20 cellular contexts compared by ENCODE assay signal in the genomic region with DNA sequence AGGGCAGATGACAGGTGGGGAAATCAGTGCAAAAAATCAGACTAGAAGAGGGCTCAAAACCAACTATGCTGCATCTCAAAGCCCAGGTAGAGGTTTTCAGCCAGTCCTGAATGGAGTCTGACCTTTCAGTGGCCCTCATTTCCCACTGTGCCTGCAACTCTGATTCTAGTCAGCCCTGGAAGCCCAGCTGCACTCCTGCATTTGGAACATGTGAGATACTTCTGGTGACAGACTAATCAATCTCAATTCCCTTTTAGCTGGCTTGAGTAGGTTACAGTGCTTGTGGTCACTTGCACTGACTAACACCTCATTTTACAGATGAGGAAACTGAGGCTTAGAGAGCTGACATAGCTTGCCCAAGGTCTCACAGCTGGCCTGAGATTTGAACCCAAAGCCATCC. TPM values are rescaled to one million over a fixed set of nuclear protein-coding genes. Genes with fewer than 3 reads are reported as not detected.
DNase-seq lines count a peak whose midpoint lies in the region; ATAC-seq and TF ChIP-seq lines count a peak whose summit lies in the region.
"Had no signal": no experiment of that assay in that cellular context is flagged by ENCODE, and none has a peak within 500 bp of the region (broad histone marks: within the 10 kb centered on the region; RNA-seq: fewer than 3 reads in every experiment).

No MANE protein-coding gene starts in this region.

- in situ Hi-C loops in transverse colon (cut with MboI; ENCODE audit: low pct_ligation_motif_present in 1 of 4, low pct_unique_long_range_greater_than_20kb in 1 of 4, low sequenced_read_pairs in 3 of 4): loop anchor here in 1 of 4 donors (25.0 kb wide), 1 partner anchor 582 kb away; no protein-coding TSS in a partner anchor

- no peaks in the 10 kb centered on the region for H3K36me3 ChIP-seq in transverse colon
- H3K36me3 ChIP-seq: esophagus squamous epithelium had no signal

- no peaks in the 10 kb centered on the region for H3K4me1 ChIP-seq in transverse colon
- H3K4me1 ChIP-seq: esophagus squamous epithelium had no signal

- peak in 1 of 2 donors; percentile 56 for DNase-seq in activated naive CD4-positive, alpha-beta T cell treated with anti-CD3 and anti-CD28 coated beads, Interleukin-2, amount 50 U/mL, for 72 hours (ENCODE audit: low spot score in 2 of 2)
- no peak for DNase-seq in activated naive CD4-positive, alpha-beta T cell (lab: John Stamatoyannopoulos, UW)
- DNase-seq in activated T-cell treated with anti-CD3 and anti-CD28 coated beads, Interleukin-2, amount 50 U/mL, for 72 hours: no peak
- DNase-seq in transverse colon (peak; percentile 1), amniotic stem cell (lab: John Stamatoyannopoulos, UW) (no peak), NCI-H1417 treated with DMSO at 0.1 percent for 48 hours (lab: John Stamatoyannopoulos, UW) (no peak)
- DNase-seq: Calu3, esophagus squamous epithelium, GDM1, GM23248, islet precursor cell, mesenchymal stem cell, NCI-H187, NCI-H524 treated with DMSO at 0.1 percent for 48 hours, PC-9 had no signal

- peaks cover 50% of the 10 kb centered on the region for H3K4me1 Mint-ChIP-seq in activated T-cell treated with anti-CD3 and anti-CD28 coated beads, Interleukin-2, amount 50 U/mL, for 72 hours (ENCODE audit: low read depth)

- H3K27me3 Mint-ChIP-seq in activated T-cell treated with anti-CD3 and anti-CD28 coated beads, Interleukin-2, amount 50 U/mL, for 72 hours (ENCODE audit: low read depth): peaks cover 55% of the 10 kb centered on the region

- peak overlapping the region; percentile 9 to 31 for H3K4me3 Mint-ChIP-seq in activated T-cell treated with anti-CD3 and anti-CD28 coated beads, Interleukin-2, amount 50 U/mL, for 72 hours

- TF ChIP-seq POLR2A in transverse colon (IDR thresholded peaks at IDR 0.05): no peak

- peaks cover 32% of the 10 kb centered on the region for H3K27me3 ChIP-seq in transverse colon

- intact Hi-C loops in transverse colon (cut with DNase I; ENCODE audit: low total_unique reads): no loop called here

- peak in 1 of 2 donors; percentile 14 for ATAC-seq in activated naive CD4-positive, alpha-beta T cell treated with anti-CD3 and anti-CD28 coated beads, Interleukin-2, amount 50 U/mL, for 72 hours
- ATAC-seq in HG02852 (IDR thresholded peaks at IDR 0.05; ENCODE audit: unreplicated experiment) (peak; percentile 36), HG03521 (IDR thresholded peaks at IDR 0.05; ENCODE audit: unreplicated experiment) (no peak)
- ATAC-seq in activated T-cell treated with anti-CD3 and anti-CD28 coated beads, Interleukin-2, amount 50 U/mL, for 72 hours (replicated peaks in 1 of 2): no peak
- ATAC-seq: SK-N-SH treated with all-trans-retinoic acid at 6 μM for 48 hours had no signal

- H3K36me3 Mint-ChIP-seq in activated naive CD4-positive, alpha-beta T cell treated with anti-CD3 and anti-CD28 coated beads, Interleukin-2, amount 50 U/mL, for 72 hours: no peaks in the 10 kb centered on the region
- H3K36me3 Mint-ChIP-seq in activated T-cell treated with anti-CD3 and anti-CD28 coated beads, Interleukin-2, amount 50 U/mL, for 72 hours (ENCODE audit: insufficient read depth in 2 of 2): no peaks in the 10 kb centered on the region

- no peak overlapping the region for H3K4me3 ChIP-seq in transverse colon
- H3K4me3 ChIP-seq: esophagus squamous epithelium, GM23248, PC-9 had no signal

- H3K9me3 Mint-ChIP-seq in activated naive CD4-positive, alpha-beta T cell treated with anti-CD3 and anti-CD28 coated beads, Interleukin-2, amount 50 U/mL, for 72 hours: no peaks in the 10 kb centered on the region
- no peaks in the 10 kb centered on the region for H3K9me3 Mint-ChIP-seq in activated T-cell treated with anti-CD3 and anti-CD28 coated beads, Interleukin-2, amount 50 U/mL, for 72 hours

- peak overlapping the region; percentile 91 to 96 for H3K27ac Mint-ChIP-seq in activated naive CD4-positive, alpha-beta T cell treated with anti-CD3 and anti-CD28 coated beads, Interleukin-2, amount 50 U/mL, for 72 hours
- no peak overlapping the region for H3K27ac Mint-ChIP-seq in activated T-cell treated with anti-CD3 and anti-CD28 coated beads, Interleukin-2, amount 50 U/mL, for 72 hours

- TF ChIP-seq CTCF in transverse colon (IDR thresholded peaks at IDR 0.05): no peak

- TF ChIP-seq EP300 in transverse colon (IDR thresholded peaks at IDR 0.05; ENCODE audit: low read depth): no peak

- no peaks in the 10 kb centered on the region for H3K9me3 ChIP-seq in transverse colon
- H3K9me3 ChIP-seq: esophagus squamous epithelium had no signal

- H3K27ac ChIP-seq in transverse colon: no peak overlapping the region
- H3K27ac ChIP-seq: esophagus squamous epithelium, GM23248, PC-9 had no signal

RNA-seq across cellular contexts. Expression of gene ACSL6, which starts 7.9 kb away (rescaled TPM):
- total RNA-seq in activated naive CD4-positive, alpha-beta T cell treated with anti-CD3 and anti-CD28 coated beads, Interleukin-2, amount 50 U/mL, for 72 hours: 1 to 10 TPM; 1.8 to 3.5 TPM
- total RNA-seq in activated T-cell treated with anti-CD3 and anti-CD28 coated beads, Interleukin-2, amount 50 U/mL, for 72 hours: 1 to 10 TPM; 5.9 to 8.2 TPM
- under 1 TPM in 2 of 4 donors, not detected in 2; 0.41 to 0.64 TPM for total RNA-seq in transverse colon
- total RNA-seq: M059J, PC-9 had no signal

RNA-seq across cellular contexts. Expression of gene IL3, which starts 41.1 kb away (rescaled TPM):
- 1 to 10 TPM in 1 of 2 donors, not detected in 1; 9.7 TPM for total RNA-seq in activated naive CD4-positive, alpha-beta T cell treated with anti-CD3 and anti-CD28 coated beads, Interleukin-2, amount 50 U/mL, for 72 hours
- total RNA-seq in activated T-cell treated with anti-CD3 and anti-CD28 coated beads, Interleukin-2, amount 50 U/mL, for 72 hours: 1 to 10 TPM; 6.2 to 8.9 TPM
- total RNA-seq in transverse colon: not detected
- total RNA-seq: Calu3, dermis microvascular lymphatic vessel endothelial cell, esophagus squamous epithelium, GM23248, M059J, PC-9 had no signal

RNA-seq across cellular contexts. Expression of gene CSF2, which starts 54.3 kb away (rescaled TPM):
- total RNA-seq in activated naive CD4-positive, alpha-beta T cell treated with anti-CD3 and anti-CD28 coated beads, Interleukin-2, amount 50 U/mL, for 72 hours: 10 to 100 TPM in 1 of 2 donors, 1 to 10 TPM in 1; 8.4 to 39.7 TPM
- total RNA-seq in activated T-cell treated with anti-CD3 and anti-CD28 coated beads, Interleukin-2, amount 50 U/mL, for 72 hours: 10 to 100 TPM; 31.1 to 50.7 TPM
- total RNA-seq in transverse colon: not detected
- total RNA-seq: esophagus squamous epithelium, GM23248, PC-9 had no signal

Comparison
In these comparisons a context has a peak if more than half of its experiments do, and no peak if none do; other contexts are left out.
1. RNA of gene CSF2, which starts 54.3 kb away (total RNA-seq): 31.1 to 50.7 TPM in activated T-cell treated with anti-CD3 and anti-CD28 coated beads, Interleukin-2, amount 50 U/mL, for 72 hours and 8.4 to 39.7 TPM in activated naive CD4-positive, alpha-beta T cell treated with anti-CD3 and anti-CD28 coated beads, Interleukin-2, amount 50 U/mL, for 72 hours; not detected in transverse colon; every median in the first group is over 4 times any median in the second.